Comparison of ENCODE assay signal across 8 cellular contexts in the genomic region with DNA sequence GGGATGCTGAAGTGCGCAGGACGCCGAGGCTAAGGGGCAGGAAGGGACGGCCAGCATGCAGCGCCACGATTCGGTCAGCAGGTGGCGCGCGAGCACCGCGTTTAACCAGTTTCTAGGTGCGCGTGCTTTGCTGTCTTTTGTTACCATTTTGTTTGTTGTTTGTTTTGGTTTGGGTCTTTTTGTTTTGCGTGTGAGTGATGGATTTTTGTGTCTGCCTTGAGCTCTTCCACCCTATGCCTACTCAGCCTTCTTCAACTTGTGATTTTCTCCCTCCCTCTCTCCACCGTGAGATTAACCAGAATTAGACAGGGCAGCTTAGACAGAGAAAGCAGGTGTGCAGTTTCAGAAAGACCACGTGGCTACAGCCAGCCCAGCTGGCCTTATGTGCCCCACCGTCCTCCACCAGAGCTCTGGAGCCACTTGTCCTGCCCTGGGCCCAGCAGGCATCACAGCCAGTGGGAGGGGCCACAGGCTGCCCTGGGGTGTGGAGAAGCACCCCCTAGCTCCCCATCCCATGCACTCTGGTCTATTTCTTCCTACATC.
DNase-seq lines count a peak whose midpoint lies in the region; ATAC-seq and TF ChIP-seq lines count a peak whose summit lies in the region.

No MANE protein-coding gene starts in this region.

- H3K4ac ChIP-seq in mesendoderm (ENCODE audit: low read depth, low read length) = no peak overlapping the region

- H3K36me3 Mint-ChIP-seq in CD8-positive, alpha-beta memory T cell = no peaks in the 10 kb centered on the region
- no peaks in the 10 kb centered on the region for H3K36me3 Mint-ChIP-seq in activated CD8-positive, alpha-beta T cell treated with anti-CD3 and anti-CD28 coated beads for 36 hours (ENCODE audit: low read depth)

- H3K36me3 ChIP-seq in CD8-positive, alpha-beta memory T cell (ENCODE audit: insufficient read depth, low read length) = no peaks in the 10 kb centered on the region
- no peaks in the 10 kb centered on the region for H3K36me3 ChIP-seq in mesendoderm (ENCODE audit: control insufficient read depth, insufficient read depth, low read length)

- H4K5ac ChIP-seq in mesendoderm (ENCODE audit: low read length) = no peak overlapping the region

- H3K18ac ChIP-seq in mesendoderm (ENCODE audit: low read length) = no peak overlapping the region

- no peak overlapping the region for H2AK5ac ChIP-seq in mesendoderm (ENCODE audit: low read length)

- H2BK5ac ChIP-seq in mesendoderm (ENCODE audit: low read length) = no peak overlapping the region

- no peak overlapping the region for H3K23ac ChIP-seq in mesendoderm (ENCODE audit: low read length)

- peak overlapping the region; percentile 57 for H3K4me3 ChIP-seq in CD8-positive, alpha-beta memory T cell (ENCODE audit: low read length)
- H3K4me3 ChIP-seq in mesendoderm (ENCODE audit: low read length) = no peak overlapping the region

- peaks cover 9% of the 10 kb centered on the region for H3K4me1 ChIP-seq in CD8-positive, alpha-beta memory T cell (ENCODE audit: insufficient read depth, low read length)
- H3K4me1 ChIP-seq in mesendoderm (ENCODE audit: control insufficient read depth, low read depth, low read length) = no peaks in the 10 kb centered on the region

- H3K27me3 Mint-ChIP-seq in CD8-positive, alpha-beta memory T cell = peaks cover 0 to 2% of the 10 kb centered on the region in 2 donors
- H3K27me3 Mint-ChIP-seq in activated CD8-positive, alpha-beta T cell treated with anti-CD3 and anti-CD28 coated beads for 36 hours = no peaks in the 10 kb centered on the region

- no CpG with 5 or more reads among the region's 18 CpGs for WGBS in mesendoderm (ENCODE audit: extremely low coverage, insufficient coverage, low lambda C conversion rate)

- no peaks in the 10 kb centered on the region for H3K9me3 Mint-ChIP-seq in CD8-positive, alpha-beta memory T cell
- H3K9me3 Mint-ChIP-seq in activated CD8-positive, alpha-beta T cell treated with anti-CD3 and anti-CD28 coated beads for 36 hours = no peaks in the 10 kb centered on the region

- peak; percentile 87 for ATAC-seq in GM19455 (IDR thresholded peaks at IDR 0.05; ENCODE audit: unreplicated experiment)
- ATAC-seq in HG03521 (IDR thresholded peaks at IDR 0.05; ENCODE audit: unreplicated experiment) = peak; percentile 92
- peak; percentile 97 for ATAC-seq in activated CD8-positive, alpha-beta T cell treated with anti-CD3 and anti-CD28 coated beads for 36 hours

- TF ChIP-seq CTCF in activated CD8-positive, alpha-beta T cell treated with anti-CD3 and anti-CD28 coated beads for 36 hours (IDR thresholded peaks at IDR 0.05) = peak; percentile 93

- peak; percentile 64 to 78 (median 67) for DNase-seq in CD8-positive, alpha-beta memory T cell
- DNase-seq in NCI-H69 (lab: John Stamatoyannopoulos, UW) (peak; percentile 68), mesendoderm (peak; percentile 69)
- peak; percentile 81 for DNase-seq in activated CD8-positive, alpha-beta T cell treated with anti-CD3 and anti-CD28 coated beads for 36 hours
- DNase-seq in effector CD8-positive, alpha-beta T cell (lab: John Stamatoyannopoulos, UW) = peak; percentile 70
- peak; percentile 31 to 55 for DNase-seq in stimulated activated CD8-positive, alpha-beta memory T cell treated with anti-CD3 and anti-CD28 coated beads, Interleukin-15, amount 100 ng/mL, for 48 hours (ENCODE audit: low read depth in 2 of 2)

- CTCF ChIA-PET in CD8-positive, alpha-beta memory T cell (lab: Charles Lee) = interaction anchor here (0.7 to 2.9 kb wide), 16 partner anchors 8 to 1663 kb away, joined by 3 to 17 read pairs (median 4); a partner anchor contains a TSS
- CTCF ChIA-PET in activated CD8-positive, alpha-beta T cell treated with anti-CD3 and anti-CD28 coated beads for 36 hours (lab: Charles Lee) = interaction anchor here (0.7 to 2.1 kb wide), 41 partner anchors 8 to 1777 kb away, joined by 3 to 10 read pairs (median 4); no protein-coding TSS in a partner anchor

- H3K9me3 ChIP-seq in CD8-positive, alpha-beta memory T cell (ENCODE audit: low read length) = no peaks in the 10 kb centered on the region

- no peaks in the 10 kb centered on the region for H3K79me2 ChIP-seq in mesendoderm (ENCODE audit: control insufficient read depth, insufficient read depth, low read length)

- H3K79me1 ChIP-seq in mesendoderm (ENCODE audit: low read length) = no peaks in the 10 kb centered on the region

- no peak overlapping the region for H2BK15ac ChIP-seq in mesendoderm (replicated peaks; ENCODE audit: low read depth)

- H3K4me1 Mint-ChIP-seq in CD8-positive, alpha-beta memory T cell = peaks cover 6 to 9% (median 8%) of the 10 kb centered on the region in 3 donors
- peaks cover 7% of the 10 kb centered on the region for H3K4me1 Mint-ChIP-seq in activated CD8-positive, alpha-beta T cell treated with anti-CD3 and anti-CD28 coated beads for 36 hours (ENCODE audit: low read depth)

- H3K27ac ChIP-seq in CD8-positive, alpha-beta memory T cell (ENCODE audit: low read depth, low read length) = no peak overlapping the region
- H3K27ac ChIP-seq in mesendoderm (ENCODE audit: low read depth, low read length) = no peak overlapping the region

- POLR2A ChIA-PET in CD8-positive, alpha-beta memory T cell (lab: Charles Lee) = no interaction called here
- POLR2A ChIA-PET in activated CD8-positive, alpha-beta T cell treated with anti-CD3 and anti-CD28 coated beads for 36 hours (lab: Charles Lee) = no interaction called here

- no peaks in the 10 kb centered on the region for H3K27me3 ChIP-seq in CD8-positive, alpha-beta memory T cell (ENCODE audit: insufficient read depth, low read length, poor library complexity, severe bottlenecking)
- no peaks in the 10 kb centered on the region for H3K27me3 ChIP-seq in mesendoderm (ENCODE audit: insufficient read depth, low read length, poor library complexity)

- no peak overlapping the region for H3K9ac ChIP-seq in mesendoderm (ENCODE audit: low read length)

- H3K4me2 ChIP-seq in mesendoderm (ENCODE audit: low read length) = peak overlapping the region; percentile 41

- H2BK120ac ChIP-seq in mesendoderm (ENCODE audit: low read depth, low read length) = no peak overlapping the region

- H3K56ac ChIP-seq in mesendoderm (ENCODE audit: low read length) = peak overlapping the region; percentile 54

- no peak overlapping the region for H4K8ac ChIP-seq in mesendoderm (ENCODE audit: low read depth, low read length)

- intact Hi-C loops in activated CD8-positive, alpha-beta T cell treated with anti-CD3 and anti-CD28 coated beads for 36 hours (cut with micrococcal nuclease) = loop anchor here (10.0 kb wide), 1 partner anchor 1587 kb away; a partner anchor contains a TSS

- H3K4me3 Mint-ChIP-seq in CD8-positive, alpha-beta memory T cell = peak overlapping the region in 6 of 7 donors; percentile 70 to 86 (median 79)
- H3K4me3 Mint-ChIP-seq in activated CD8-positive, alpha-beta T cell treated with anti-CD3 and anti-CD28 coated beads for 36 hours = peak overlapping the region; percentile 59

- peak overlapping the region in 5 of 8 donors; percentile 25 to 56 (median 42) for H3K27ac Mint-ChIP-seq in CD8-positive, alpha-beta memory T cell
- peak overlapping the region; percentile 62 for H3K27ac Mint-ChIP-seq in activated CD8-positive, alpha-beta T cell treated with anti-CD3 and anti-CD28 coated beads for 36 hours
